Comparison of ENCODE assay signal across 1 cellular context in the genomic region with DNA sequence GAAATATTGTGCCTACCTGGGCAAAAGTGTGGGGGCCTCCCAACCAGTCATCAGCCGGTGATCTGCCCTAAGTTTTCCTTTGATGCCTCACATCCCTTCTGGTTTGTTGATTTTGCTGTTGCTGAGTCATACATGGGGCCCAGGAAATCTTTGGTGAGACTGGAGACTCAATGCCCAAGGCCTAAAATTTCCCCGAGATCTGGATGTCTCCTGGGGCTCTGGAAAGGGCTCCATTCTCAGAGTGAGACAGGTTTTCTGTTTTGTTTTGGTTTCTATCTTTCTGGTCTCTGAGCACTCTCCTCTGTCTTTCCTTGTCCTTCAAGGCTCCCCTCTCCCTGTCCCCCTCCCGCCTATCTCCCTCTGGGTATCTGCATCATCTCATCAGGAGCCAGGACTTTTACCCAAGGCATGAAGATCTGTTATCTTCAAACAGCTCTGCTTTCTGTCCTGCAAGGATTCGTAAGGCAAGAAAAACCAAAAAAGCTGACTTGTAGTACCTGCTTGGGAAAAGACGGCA.
TF ChIP-seq lines count a peak whose summit lies in the region.

No MANE protein-coding gene starts in this region.

TF ChIP-seq in SK-N-SH, 30 proteins besides CTCF, POLR2A, EP300 and RAD21 (continued from another document):
- TF ChIP-seq REST (IDR thresholded peaks at IDR 0.05; ENCODE audit: low read depth, low read length), result no peak
- TF ChIP-seq TAF1 (IDR thresholded peaks at IDR 0.05; ENCODE audit: borderline replicate concordance, low read depth, low read length), result no peak
- TF ChIP-seq FOXJ3 (CRISPR knock-in tag; IDR thresholded peaks at IDR 0.05), result no peak
- peak; percentile 87 for TF ChIP-seq GATA2 (CRISPR knock-in tag; IDR thresholded peaks at IDR 0.05)
- peak; percentile 36; the same call in 1 of the 2 replicates for TF ChIP-seq RCOR1 (IDR thresholded peaks at IDR 0.05; ENCODE audit: low read length)
- TF ChIP-seq, protein P1, sequence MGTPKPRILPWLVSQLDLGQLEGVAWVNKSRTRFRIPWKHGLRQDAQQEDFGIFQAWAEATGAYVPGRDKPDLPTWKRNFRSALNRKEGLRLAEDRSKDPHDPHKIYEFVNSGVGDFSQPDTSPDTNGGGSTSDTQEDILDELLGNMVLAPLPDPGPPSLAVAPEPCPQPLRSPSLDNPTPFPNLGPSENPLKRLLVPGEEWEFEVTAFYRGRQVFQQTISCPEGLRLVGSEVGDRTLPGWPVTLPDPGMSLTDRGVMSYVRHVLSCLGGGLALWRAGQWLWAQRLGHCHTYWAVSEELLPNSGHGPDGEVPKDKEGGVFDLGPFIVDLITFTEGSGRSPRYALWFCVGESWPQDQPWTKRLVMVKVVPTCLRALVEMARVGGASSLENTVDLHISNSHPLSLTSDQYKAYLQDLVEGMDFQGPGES (IDR thresholded peaks at IDR 0.05; ENCODE audit: low read depth, low read length), result no peak
- no peak for TF ChIP-seq EZH2phosphoT487 (IDR thresholded peaks at IDR 0.05; ENCODE audit: borderline replicate concordance, low read depth)
- peak; percentile 39; the same call in 1 of the 2 replicates for TF ChIP-seq POLR2AphosphoS5 (IDR thresholded peaks at IDR 0.05; ENCODE audit: low read depth, low read length)
- TF ChIP-seq, protein P2, sequence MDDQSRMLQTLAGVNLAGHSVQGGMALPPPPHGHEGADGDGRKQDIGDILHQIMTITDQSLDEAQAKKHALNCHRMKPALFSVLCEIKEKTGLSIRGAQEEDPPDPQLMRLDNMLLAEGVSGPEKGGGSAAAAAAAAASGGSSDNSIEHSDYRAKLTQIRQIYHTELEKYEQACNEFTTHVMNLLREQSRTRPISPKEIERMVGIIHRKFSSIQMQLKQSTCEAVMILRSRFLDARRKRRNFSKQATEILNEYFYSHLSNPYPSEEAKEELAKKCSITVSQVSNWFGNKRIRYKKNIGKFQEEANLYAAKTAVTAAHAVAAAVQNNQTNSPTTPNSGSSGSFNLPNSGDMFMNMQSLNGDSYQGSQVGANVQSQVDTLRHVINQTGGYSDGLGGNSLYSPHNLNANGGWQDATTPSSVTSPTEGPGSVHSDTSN (IDR thresholded peaks at IDR 0.05), result peak; percentile 45; the same call in 1 of the 2 replicates
